Comparison of ENCODE assay signal across 25 cellular contexts in genomic region chr17:2445638-2446037, GRCh38.
"Had no signal": no experiment of that assay in that cellular context is flagged by ENCODE, and none has a peak within 500 bp of the region (broad histone marks: within the 10 kb centered on the region; RNA-seq: fewer than 3 reads in every experiment).

No MANE protein-coding gene starts in this region.

- DNase-seq: hippocampal formation; left ventricle myocardium inferior; mesendoderm; naive B cell; natural killer cell; pancreas; posterior cingulate gyrus; retina; right cardiac atrium; sigmoid colon; stimulated activated CD4-positive, alpha-beta T cell treated with anti-CD3 and anti-CD28 coated beads, Interleukin-1b, Interleukin-23, amount 100 ng/mL, for 48 hours; stimulated activated CD4-positive, alpha-beta T cell treated with anti-CD3 and anti-CD28 coated beads, Interleukin-2, amount 100 ng/mL, for 48 hours; stimulated activated CD4-positive, alpha-beta T cell treated with anti-CD3 and anti-CD28 coated beads, Interleukin-4, amount 100 ng/mL, for 4 hours; stimulated activated CD8-positive, alpha-beta memory T cell treated with anti-CD3 and anti-CD28 coated beads, Interleukin-4, amount 100 ng/mL, for 48 hours; stimulated activated naive CD4-positive, alpha-beta T cell treated with Interleukin-2 at 50 U/mL for 16 hours; stomach; testis; thyroid gland; transverse colon; upper lobe of left lung had no signal

- H3K4me1 ChIP-seq: prostate gland, sigmoid colon, testis, thyroid gland, upper lobe of left lung, vagina had no signal

- H3K9me3 ChIP-seq: pancreas, prostate gland, sigmoid colon, stomach, testis, thyroid gland, transverse colon, upper lobe of left lung, vagina had no signal

- FAIRE-seq: pancreas had no signal

- H3K27me3 ChIP-seq: pancreas, sigmoid colon, stomach, testis, thyroid gland, transverse colon, upper lobe of left lung, vagina had no signal

- H3K27ac ChIP-seq: left ventricle myocardium inferior, pancreas, prostate gland, sigmoid colon, stomach, testis, thyroid gland, transverse colon, upper lobe of left lung, vagina had no signal

- H3K4me3 ChIP-seq: left ventricle myocardium inferior, lung, pancreas, prostate gland, sigmoid colon, smooth muscle cell, stomach, testis, thyroid gland, transverse colon, upper lobe of left lung, vagina had no signal

- H3K36me3 ChIP-seq: prostate gland, thyroid gland had no signal

- H3K4me2 ChIP-seq: smooth muscle cell had no signal

- ATAC-seq: natural killer cell; pancreas; right cardiac atrium; stimulated activated memory B cell treated with anti-CD40 and anti-IgM and Interleukin-4, amounts not matched to agents 10 μg/mL and 1 μg/mL and 100 μg/mL, for 72 hours had no signal
